In genomic region chr22:27638329-27639179, GRCh38 we compare ENCODE assay signal across 2 cellular contexts.
A peak's percentile ranks its signal among the peaks of the same experiment; 100 is the strongest.
TF ChIP-seq lines count a peak whose summit lies in the region.

No MANE protein-coding gene starts in this region.

TF ChIP-seq in H1, 55 proteins besides CTCF, POLR2A, EP300 and RAD21 (continued from another document):
- TF ChIP-seq YY1 (IDR thresholded peaks at IDR 0.05; ENCODE audit: low read depth, low read length) = no peak
- TF ChIP-seq CHD1 (IDR thresholded peaks at IDR 0.05; ENCODE audit: low read depth, low read length) = no peak
- no peak for TF ChIP-seq NRF1 (IDR thresholded peaks at IDR 0.05; ENCODE audit: low read depth, low read length)
- TF ChIP-seq CBX8 (IDR thresholded peaks at IDR 0.05; ENCODE audit: borderline replicate concordance, low read depth, low read length) = no peak
- TF ChIP-seq HDAC2 (IDR thresholded peaks at IDR 0.05; ENCODE audit: borderline replicate concordance in 1 of 2, low read depth in 2 of 2, low read length in 2 of 2) = peak in 1 of 2 experiments; percentile 74; a peak in 1 of 4 replicates
- TF ChIP-seq KDM1A (IDR thresholded peaks at IDR 0.05; ENCODE audit: borderline replicate concordance, low read length) = peak; percentile 89
- no peak for TF ChIP-seq CTBP2 (IDR thresholded peaks at IDR 0.05; ENCODE audit: borderline replicate concordance, insufficient read depth, insufficient read length, low read length)
- TF ChIP-seq EZH2 (IDR thresholded peaks at IDR 0.05; ENCODE audit: low read depth, low read length, severe bottlenecking) = no peak
- no peak for TF ChIP-seq KDM5A (IDR thresholded peaks at IDR 0.05; ENCODE audit: low read length)
- TF ChIP-seq KDM4A (IDR thresholded peaks at IDR 0.05; ENCODE audit: low read depth, low read length, severe bottlenecking) = no peak
- TF ChIP-seq SP1 (IDR thresholded peaks at IDR 0.05; ENCODE audit: low read depth, low read length) = no peak
- TF ChIP-seq, protein P1, sequence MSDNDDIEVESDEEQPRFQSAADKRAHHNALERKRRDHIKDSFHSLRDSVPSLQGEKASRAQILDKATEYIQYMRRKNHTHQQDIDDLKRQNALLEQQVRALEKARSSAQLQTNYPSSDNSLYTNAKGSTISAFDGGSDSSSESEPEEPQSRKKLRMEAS (IDR thresholded peaks at IDR 0.05) = 0 out of 2 replicates have a peak, but pooled peaks have one; percentile 25
- peak; percentile 63 for TF ChIP-seq E2F6 (IDR thresholded peaks at IDR 0.05)
- no peak for TF ChIP-seq JUND (IDR thresholded peaks at IDR 0.05; ENCODE audit: low read length)
- no peak for TF ChIP-seq SP4 (IDR thresholded peaks at IDR 0.05; ENCODE audit: low read length)
- 0 out of 4 replicates have a peak, but pooled peaks of 1 of the 2 experiments have one; percentile 38 for TF ChIP-seq SIN3A (conservative IDR thresholded peaks at IDR 0.05 in 1 of 2, IDR thresholded peaks at IDR 0.05 in 1 of 2; ENCODE audit: low read depth in 1 of 2, low read length in 2 of 2)
- no peak for TF ChIP-seq TBP (IDR thresholded peaks at IDR 0.05; ENCODE audit: low read depth, low read length)
- TF ChIP-seq, protein P2, sequence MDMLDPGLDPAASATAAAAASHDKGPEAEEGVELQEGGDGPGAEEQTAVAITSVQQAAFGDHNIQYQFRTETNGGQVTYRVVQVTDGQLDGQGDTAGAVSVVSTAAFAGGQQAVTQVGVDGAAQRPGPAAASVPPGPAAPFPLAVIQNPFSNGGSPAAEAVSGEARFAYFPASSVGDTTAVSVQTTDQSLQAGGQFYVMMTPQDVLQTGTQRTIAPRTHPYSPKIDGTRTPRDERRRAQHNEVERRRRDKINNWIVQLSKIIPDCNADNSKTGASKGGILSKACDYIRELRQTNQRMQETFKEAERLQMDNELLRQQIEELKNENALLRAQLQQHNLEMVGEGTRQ (IDR thresholded peaks at IDR 0.05; ENCODE audit: low read length) = no peak

TF ChIP-seq in GM12891, 5 proteins besides CTCF, POLR2A, EP300 and RAD21 (continued from another document):
- TF ChIP-seq POLR2AphosphoS5 (IDR thresholded peaks at IDR 0.05; ENCODE audit: low read depth, low read length) = no peak
- TF ChIP-seq SPI1 (IDR thresholded peaks at IDR 0.05; ENCODE audit: low read depth, low read length) = no peak
TF ChIP-seq in GM12891: peak in this region for 0.
